Comparison of ENCODE assay signal across 11 cellular contexts in genomic region chr11:105033781-105034180, GRCh38.
DNase-seq lines count a peak whose midpoint lies in the region; ATAC-seq, FAIRE-seq and TF ChIP-seq lines count a peak whose summit lies in the region.
"Had no signal": no experiment of that assay in that cellular context is flagged by ENCODE, and none has a peak within 500 bp of the region (broad histone marks: within the 10 kb centered on the region; RNA-seq: fewer than 3 reads in every experiment).

No MANE protein-coding gene starts in this region.

- H3K36me3 Mint-ChIP-seq in dendritic cell treated with granulocyte-macrophage colony-stimulating factor and Interleukin-4, amounts not matched to agents 40 ng/mL and 50 ng/mL, for 4 days (ENCODE audit: low read depth), result peaks cover 48% of the 10 kb centered on the region

- H3K36me3 ChIP-seq in DND-41 (ENCODE audit: insufficient read depth, low read length) (peaks cover 26% of the 10 kb centered on the region), rectal smooth muscle tissue (ENCODE audit: control insufficient read depth, insufficient read depth, low read length) (peaks cover 2% of the 10 kb centered on the region)

- peaks cover 6% of the 10 kb centered on the region; the same call in 1 of the 2 replicates for H3K79me2 ChIP-seq in DND-41 (ENCODE audit: insufficient read depth, low read length)

- H3K9ac ChIP-seq in DND-41 (ENCODE audit: low read depth, low read length) (peak overlapping the region; percentile 62; the same call in 1 of the 2 replicates), rectal smooth muscle tissue (ENCODE audit: low read length) (no peak overlapping the region)

- peak; percentile 54 for ATAC-seq in DND-41 (ENCODE audit: insufficient read depth, low read depth)
- ATAC-seq: HCT116 had no signal

- H3K27me3 ChIP-seq in DND-41 (ENCODE audit: insufficient read depth, low read length, poor library complexity) (no peaks in the 10 kb centered on the region), rectal smooth muscle tissue (ENCODE audit: control insufficient read depth, insufficient read depth, low read length) (no peaks in the 10 kb centered on the region)

- H3K27ac ChIP-seq in DND-41 (ENCODE audit: low read length), result peak overlapping the region; percentile 93
- H3K27ac ChIP-seq in rectal smooth muscle tissue (ENCODE audit: low read depth, low read length), result no peak overlapping the region

- TF ChIP-seq CTCF in DND-41 (IDR thresholded peaks at IDR 0.05; ENCODE audit: borderline replicate concordance, extremely low read depth, low read length, poor library complexity, severe bottlenecking), result no peak

- DNase-seq in DND-41 (no peak), MV-4-11 (lab: John Stamatoyannopoulos, UW) (peak; percentile 28), urothelium cell line (ENCODE audit: low spot score) (no peak), NCI-H2029 (lab: John Stamatoyannopoulos, UW) (no peak), foreskin melanocyte (no peak)
- no peak for DNase-seq in stimulated activated CD4-positive, alpha-beta T cell treated with anti-CD3 and anti-CD28 coated beads, Interleukin-1b, Interleukin-23, amount 100 ng/mL, for 48 hours
- DNase-seq: NCI-H1694 had no signal

- H3K27me3 Mint-ChIP-seq in dendritic cell treated with granulocyte-macrophage colony-stimulating factor and Interleukin-4, amounts not matched to agents 40 ng/mL and 50 ng/mL, for 4 days, result no peaks in the 10 kb centered on the region

- H3K9me3 Mint-ChIP-seq in dendritic cell treated with granulocyte-macrophage colony-stimulating factor and Interleukin-4, amounts not matched to agents 40 ng/mL and 50 ng/mL, for 4 days, result no peaks in the 10 kb centered on the region

- H4K20me1 ChIP-seq in DND-41 (ENCODE audit: insufficient read depth, low read length), result no peaks in the 10 kb centered on the region

- peak overlapping the region; percentile 88 for H3K4me3 Mint-ChIP-seq in dendritic cell treated with granulocyte-macrophage colony-stimulating factor and Interleukin-4, amounts not matched to agents 40 ng/mL and 50 ng/mL, for 4 days
- H3K4me3 Mint-ChIP-seq: mesothelial cell of epicardium had no signal

- H3K27ac Mint-ChIP-seq in dendritic cell treated with granulocyte-macrophage colony-stimulating factor and Interleukin-4, amounts not matched to agents 40 ng/mL and 50 ng/mL, for 4 days, result peak overlapping the region; percentile 96
- H3K27ac Mint-ChIP-seq: mesothelial cell of epicardium had no signal

- no peak for FAIRE-seq in urothelium cell line (lab: Jason Lieb, UNC)

- H3K9me3 ChIP-seq in DND-41 (ENCODE audit: insufficient read depth, low read length, severe bottlenecking), result no peaks in the 10 kb centered on the region

- H3K4me1 ChIP-seq in DND-41 (ENCODE audit: insufficient read depth, low read length) (peaks cover 43% of the 10 kb centered on the region), rectal smooth muscle tissue (ENCODE audit: control insufficient read depth, insufficient read depth, low read length) (no peaks in the 10 kb centered on the region)

- 0 out of 2 replicates have a peak overlapping the region, but pooled peaks have one; percentile 13 for H2AFZ ChIP-seq in DND-41 (ENCODE audit: low read depth, low read length)

- peaks cover 70% of the 10 kb centered on the region for H3K4me1 Mint-ChIP-seq in dendritic cell treated with granulocyte-macrophage colony-stimulating factor and Interleukin-4, amounts not matched to agents 40 ng/mL and 50 ng/mL, for 4 days (ENCODE audit: low read depth)

- intact Hi-C loops in dendritic cell treated with granulocyte-macrophage colony-stimulating factor and Interleukin-4, amounts not matched to agents 40 ng/mL and 50 ng/mL, for 4 days (cut with micrococcal nuclease), result loop anchor here (2.0 to 10.0 kb wide), 2 partner anchors 67 to 151 kb away; no protein-coding TSS in a partner anchor

- H3K4me2 ChIP-seq in DND-41 (ENCODE audit: insufficient read depth, low read length), result peak overlapping the region; percentile 59

- H3K4me3 ChIP-seq in DND-41 (ENCODE audit: low read depth in 1 of 2, low read length in 2 of 2) (peak overlapping the region in 1 of 2 experiments; percentile 53; a peak in 2 of 4 replicates), rectal smooth muscle tissue (ENCODE audit: low read length) (peak overlapping the region; percentile 63)
